ENCODE assay signal across 3 cellular contexts in genomic region chr10:117339979-117340378, GRCh38.
A peak's percentile ranks its signal among the peaks of the same experiment; 100 is the strongest.
TF ChIP-seq lines count a peak whose summit lies in the region.

No MANE protein-coding gene starts in this region.

TF ChIP-seq in liver, 16 proteins besides CTCF, POLR2A, EP300 and RAD21 (continued from another document):
- no peak for TF ChIP-seq ZBTB33 (IDR thresholded peaks at IDR 0.05)
- no peak for TF ChIP-seq EGR1 (IDR thresholded peaks at IDR 0.05; ENCODE audit: low read depth in 2 of 2)
- TF ChIP-seq MAX (IDR thresholded peaks at IDR 0.05), result no peak
- no peak for TF ChIP-seq YY1 (IDR thresholded peaks at IDR 0.05)
- no peak for TF ChIP-seq ATF3 (IDR thresholded peaks at IDR 0.05)
- TF ChIP-seq REST (IDR thresholded peaks at IDR 0.05), result no peak
- no peak for TF ChIP-seq FOXA1 (IDR thresholded peaks at IDR 0.05)
- TF ChIP-seq RXRA (IDR thresholded peaks at IDR 0.05), result no peak
- peak; percentile 16 for TF ChIP-seq SP1 (IDR thresholded peaks at IDR 0.05)
- TF ChIP-seq NR2F2 (IDR thresholded peaks at IDR 0.05), result no peak

TF ChIP-seq in HepG2, 621 proteins besides CTCF, POLR2A, EP300 and RAD21 (continued from another document):
- TF ChIP-seq ZNF614 (CRISPR knock-in tag; IDR thresholded peaks at IDR 0.05; ENCODE audit: borderline replicate concordance) (no peak), ZNF850 (CRISPR knock-in tag; conservative IDR thresholded peaks at IDR 0.05) (no peak), FUBP1 (CRISPR knock-in tag; IDR thresholded peaks at IDR 0.05; ENCODE audit: borderline replicate concordance) (no peak), CENPT (CRISPR knock-in tag; IDR thresholded peaks at IDR 0.05; ENCODE audit: low read depth) (no peak), ZNF546 (CRISPR knock-in tag; conservative IDR thresholded peaks at IDR 0.05) (no peak), FOXO1 (CRISPR knock-in tag; IDR thresholded peaks at IDR 0.05) (no peak), ZNF101 (CRISPR knock-in tag; IDR thresholded peaks at IDR 0.05; ENCODE audit: borderline replicate concordance, low read depth) (no peak), ZNF772 (CRISPR knock-in tag; IDR thresholded peaks at IDR 0.05) (no peak), HMGA1 (CRISPR knock-in tag; conservative IDR thresholded peaks at IDR 0.05) (no peak), ZNF563 (CRISPR knock-in tag; IDR thresholded peaks at IDR 0.05) (no peak), ZNF549 (CRISPR knock-in tag; IDR thresholded peaks at IDR 0.05) (no peak), PHF21A (CRISPR knock-in tag; IDR thresholded peaks at IDR 0.05) (no peak)

TF ChIP-seq in WTC11, 78 proteins besides CTCF, POLR2A, EP300 and RAD21 (continued from another document):
- TF ChIP-seq PRDM15 (CRISPR knock-in tag; IDR thresholded peaks at IDR 0.05) (no peak), SMAD3 (CRISPR knock-in tag; IDR thresholded peaks at IDR 0.05; ENCODE audit: borderline replicate concordance) (no peak), ZNF512 (CRISPR knock-in tag; IDR thresholded peaks at IDR 0.05; ENCODE audit: borderline replicate concordance) (no peak), ZNF138 (CRISPR knock-in tag; conservative IDR thresholded peaks at IDR 0.05) (no peak), FOXP4 (CRISPR knock-in tag; IDR thresholded peaks at IDR 0.05) (no peak), NFYB (CRISPR knock-in tag; conservative IDR thresholded peaks at IDR 0.05; ENCODE audit: low read depth) (no peak), KAT7 (CRISPR knock-in tag; IDR thresholded peaks at IDR 0.05; ENCODE audit: borderline replicate concordance) (no peak), AFF4 (CRISPR knock-in tag; IDR thresholded peaks at IDR 0.05; ENCODE audit: borderline replicate concordance) (no peak), E2F5 (CRISPR knock-in tag; IDR thresholded peaks at IDR 0.05) (no peak), ERG (CRISPR knock-in tag; IDR thresholded peaks at IDR 0.05) (no peak), ZNF263 (CRISPR knock-in tag; IDR thresholded peaks at IDR 0.05; ENCODE audit: low read depth) (no peak), ZNF671 (CRISPR knock-in tag; IDR thresholded peaks at IDR 0.05) (no peak), TEAD4 (CRISPR knock-in tag; IDR thresholded peaks at IDR 0.05) (no peak), NR3C1 (CRISPR knock-in tag; conservative IDR thresholded peaks at IDR 0.05; ENCODE audit: low read depth) (no peak), HMGXB4 (CRISPR knock-in tag; IDR thresholded peaks at IDR 0.05) (no peak), SOX15 (CRISPR knock-in tag; IDR thresholded peaks at IDR 0.05) (no peak), SP1 (CRISPR knock-in tag; conservative IDR thresholded peaks at IDR 0.05) (no peak)
